ENCODE assay signal across 9 cellular contexts in genomic region chr16:2150418-2151187, GRCh38. TPM values are rescaled to one million over a fixed set of nuclear protein-coding genes. Genes with fewer than 3 reads are reported as not detected.
A peak's percentile ranks its signal among the peaks of the same experiment; 100 is the strongest.
DNase-seq lines count a peak whose midpoint lies in the region; TF ChIP-seq lines count a peak whose summit lies in the region.
"Had no signal": no experiment of that assay in that cellular context is flagged by ENCODE, and none has a peak within 500 bp of the region (broad histone marks: within the 10 kb centered on the region; RNA-seq: fewer than 3 reads in every experiment).

No MANE protein-coding gene starts in this region.

- H3K27me3 Mint-ChIP-seq in progenitor cell of endocrine pancreas, result peaks cover 4% of the 10 kb centered on the region
- peaks cover 5% of the 10 kb centered on the region for H3K27me3 Mint-ChIP-seq in T-helper 2 cell treated with Interferon-gamma antibody and Interleukin-4, amounts not matched to agents 5 μg/mL and 100 μg/mL, for 36 hours (ENCODE audit: low read depth)

- in situ Hi-C loops in astrocyte of the cerebellum (cut with HindIII; ENCODE audit: low sequenced_read_pairs), result no loop called here

- peaks cover 32% of the 10 kb centered on the region for H3K4me1 Mint-ChIP-seq in progenitor cell of endocrine pancreas (ENCODE audit: low read depth)
- peaks cover 17% of the 10 kb centered on the region for H3K4me1 Mint-ChIP-seq in T-helper 2 cell treated with Interferon-gamma antibody and Interleukin-4, amounts not matched to agents 5 μg/mL and 100 μg/mL, for 36 hours (ENCODE audit: low read depth)

- DNase-seq in NCI-H1417 (lab: John Stamatoyannopoulos, UW), result peak in 2 of 3 experiments; percentile 25 to 27
- DNase-seq in NCI-H1417 treated with DMSO at 0.1 percent for 48 hours (lab: John Stamatoyannopoulos, UW), result no peak
- DNase-seq in NCI-H1092 (lab: John Stamatoyannopoulos, UW), result peak; percentile 67
- no peak for DNase-seq in astrocyte of the cerebellum (ENCODE audit: low read depth)
- DNase-seq in progenitor cell of endocrine pancreas (ENCODE audit: low spot score, unreplicated experiment), result no peak
- DNase-seq in T-helper 2 cell treated with Interferon-gamma antibody and Interleukin-4, amounts not matched to agents 5 μg/mL and 100 μg/mL, for 36 hours (ENCODE audit: low spot score), result no peak
- no peak for DNase-seq in mesenteric fat pad (ENCODE audit: low spot score)
- no peak for DNase-seq in NK-92 (lab: John Stamatoyannopoulos, UW; ENCODE audit: unreplicated experiment)

- H3K4me3 ChIP-seq in astrocyte of the cerebellum (ENCODE audit: low read depth, low read length), result peak overlapping the region; percentile 7

- TF ChIP-seq CTCF in astrocyte of the cerebellum (IDR thresholded peaks at IDR 0.05; ENCODE audit: low read depth, low read length, missing control alignments) (no peak), progenitor cell of endocrine pancreas (IDR thresholded peaks at IDR 0.05; ENCODE audit: unreplicated experiment) (no peak)

- H3K4me3 Mint-ChIP-seq in progenitor cell of endocrine pancreas (ENCODE audit: low read depth), result peak overlapping the region; percentile 60
- H3K4me3 Mint-ChIP-seq in T-helper 2 cell treated with Interferon-gamma antibody and Interleukin-4, amounts not matched to agents 5 μg/mL and 100 μg/mL, for 36 hours, result no peak overlapping the region

- H3K9me3 Mint-ChIP-seq in progenitor cell of endocrine pancreas (ENCODE audit: low read depth), result no peaks in the 10 kb centered on the region
- H3K9me3 Mint-ChIP-seq in T-helper 2 cell treated with Interferon-gamma antibody and Interleukin-4, amounts not matched to agents 5 μg/mL and 100 μg/mL, for 36 hours, result no peaks in the 10 kb centered on the region

- H3K27ac Mint-ChIP-seq in progenitor cell of endocrine pancreas, result peak overlapping the region; percentile 20
- H3K27ac Mint-ChIP-seq in T-helper 2 cell treated with Interferon-gamma antibody and Interleukin-4, amounts not matched to agents 5 μg/mL and 100 μg/mL, for 36 hours, result no peak overlapping the region

- peaks cover 5% of the 10 kb centered on the region for H3K36me3 Mint-ChIP-seq in progenitor cell of endocrine pancreas (ENCODE audit: insufficient read depth)
- peaks cover 35% of the 10 kb centered on the region for H3K36me3 Mint-ChIP-seq in T-helper 2 cell treated with Interferon-gamma antibody and Interleukin-4, amounts not matched to agents 5 μg/mL and 100 μg/mL, for 36 hours (ENCODE audit: low read depth)

RNA-seq across cellular contexts. Expression of gene RAB26, which starts 2.2 kb away (rescaled TPM):
- 20.4 and 23.3 TPM in 2 replicates for total RNA-seq in progenitor cell of endocrine pancreas
- not detected for total RNA-seq in mesenteric fat pad
- total RNA-seq: skeletal muscle tissue had no signal

RNA-seq across cellular contexts. Expression of gene TRAF7, which starts 5.0 kb away (rescaled TPM):
- total RNA-seq in progenitor cell of endocrine pancreas (79.6 and 85.2 TPM in 2 replicates), mesenteric fat pad (63.5 TPM)

RNA-seq across cellular contexts. Expression of gene PKD1, which starts 14.9 kb away (rescaled TPM):
- total RNA-seq in progenitor cell of endocrine pancreas, result 96.2 and 97.8 TPM in 2 replicates
- total RNA-seq in mesenteric fat pad, result 99.4 TPM

RNA-seq across cellular contexts. Expression of gene CASKIN1, which starts 45.8 kb away (rescaled TPM):
- 12.7 and 13.1 TPM in 2 replicates for total RNA-seq in progenitor cell of endocrine pancreas
- 0.06 TPM for total RNA-seq in mesenteric fat pad

RNA-seq across cellular contexts. Expression of gene MLST8, which starts 54.7 kb away (rescaled TPM):
- total RNA-seq in progenitor cell of endocrine pancreas (51.5 TPM in 2 replicates), mesenteric fat pad (21.9 TPM)

Comparison
In these comparisons a context has a peak if more than half of its experiments do, and no peak if none do; other contexts are left out.
1. DNase-seq: peak in NCI-H1417 (2 of 3) and NCI-H1092 (single experiment); none in NCI-H1417 treated with DMSO at 0.1 percent for 48 hours (single experiment), astrocyte of the cerebellum (single experiment), progenitor cell of endocrine pancreas (single experiment), T-helper 2 cell treated with Interferon-gamma antibody and Interleukin-4, amounts not matched to agents 5 μg/mL and 100 μg/mL, for 36 hours (single experiment), mesenteric fat pad (single experiment) and NK-92 (single experiment).
2. RNA of gene RAB26, which starts 2.2 kb away (total RNA-seq): 20.4 to 23.3 TPM in progenitor cell of endocrine pancreas; not detected in mesenteric fat pad (single experiment); every median in the first group is over 10 times any median in the second.